1 cellular context compared by ENCODE assay signal in genomic region chr2:207491954-207492353, GRCh38.
TF ChIP-seq lines count a peak whose summit lies in the region.

No MANE protein-coding gene starts in this region.

TF ChIP-seq in K562, 482 proteins besides CTCF, POLR2A, EP300 and RAD21 (continued from another document and continues in another):
- TF ChIP-seq RREB1 (CRISPR knock-in tag; IDR thresholded peaks at IDR 0.05) (no peak), ZBTB11 (CRISPR knock-in tag; IDR thresholded peaks at IDR 0.05) (no peak), CEBPB (tag; IDR thresholded peaks at IDR 0.05) (peak; percentile 96), SREBF2 (CRISPR knock-in tag; IDR thresholded peaks at IDR 0.05) (no peak), TRIM24 (IDR thresholded peaks at IDR 0.05) (peak in 1 of 2 experiments; percentile 35; a peak in 1 of 4 replicates), ATF4 (CRISPR knock-in tag; IDR thresholded peaks at IDR 0.05) (peak; percentile 66; the same call in 1 of the 2 replicates), ATF7 (IDR thresholded peaks at IDR 0.05) (peak; percentile 68; the same call in 1 of the 2 replicates), MYC (IDR thresholded peaks at IDR 0.05; ENCODE audit: low read depth, low read length) (peak; percentile 55; the same call in 1 of the 2 replicates), MYC (CRISPR knock-in tag; IDR thresholded peaks at IDR 0.05; ENCODE audit: borderline replicate concordance, low read depth) (no peak), CEBPG (CRISPR knock-in tag; IDR thresholded peaks at IDR 0.05) (peak; percentile 91), CEBPG (tag; conservative IDR thresholded peaks at IDR 0.05 in 1 of 2, IDR thresholded peaks at IDR 0.05 in 1 of 2) (peak; percentile 95 to 96), MGA (IDR thresholded peaks at IDR 0.05) (peak; percentile 68), CAMTA2 (CRISPR knock-in tag; conservative IDR thresholded peaks at IDR 0.05) (no peak), POLR2H (tag; IDR thresholded peaks at IDR 0.05; ENCODE audit: low read depth) (0 out of 2 replicates have a peak, but pooled peaks have one; percentile 24), NR2C2 (CRISPR knock-in tag; IDR thresholded peaks at IDR 0.05) (no peak), NR2C2 (tag; IDR thresholded peaks at IDR 0.05) (peak; percentile 24; the same call in 1 of the 2 replicates), C11orf30 (IDR thresholded peaks at IDR 0.05; ENCODE audit: low read depth) (peak; percentile 74; the same call in 1 of the 2 replicates), IRF9 (tag; IDR thresholded peaks at IDR 0.05) (peak; percentile 76; the same call in 1 of the 2 replicates), NUFIP1 (IDR thresholded peaks at IDR 0.05; ENCODE audit: partially characterized antibody) (no peak), ATF1 (CRISPR knock-in tag; IDR thresholded peaks at IDR 0.05) (no peak), ATF1 (tag; IDR thresholded peaks at IDR 0.05) (0 out of 2 replicates have a peak, but pooled peaks have one; percentile 9), SMARCA4 (IDR thresholded peaks at IDR 0.05) (peak; percentile 52), ATF3 (IDR thresholded peaks at IDR 0.05) (peak; percentile 97), ATF3 (CRISPR knock-in tag; conservative IDR thresholded peaks at IDR 0.05) (no peak), HCFC1 (IDR thresholded peaks at IDR 0.05; ENCODE audit: low read depth, low read length) (no peak), JUND (IDR thresholded peaks at IDR 0.05; ENCODE audit: borderline replicate concordance, low read depth, low read length) (peak; percentile 52; the same call in 1 of the 2 replicates), JUND (tag; IDR thresholded peaks at IDR 0.05; ENCODE audit: borderline replicate concordance, low read depth, low read length) (peak; percentile 10; the same call in 1 of the 3 replicates)
